ENCODE assay signal across 12 cellular contexts in the genomic region with DNA sequence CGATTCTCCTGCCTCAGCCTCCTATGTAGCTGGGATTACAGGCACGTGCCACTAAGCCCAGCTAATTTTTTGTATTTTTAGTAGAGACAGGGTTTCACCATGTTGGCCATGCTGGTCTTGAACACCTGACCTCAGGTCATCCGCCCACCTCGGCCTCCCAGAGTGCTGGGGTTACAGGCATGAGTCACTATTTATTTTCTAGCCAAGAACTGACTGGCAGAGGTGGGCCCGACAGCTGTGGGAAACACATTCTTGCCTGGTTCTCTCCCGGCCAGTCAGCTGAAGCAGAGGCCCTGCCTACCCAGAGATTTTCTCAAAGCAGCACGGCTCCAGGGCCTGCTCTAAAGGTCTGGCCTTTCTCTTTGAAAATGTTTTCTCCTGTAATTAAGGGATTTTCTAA.
DNase-seq lines count a peak whose midpoint lies in the region; ATAC-seq, FAIRE-seq and TF ChIP-seq lines count a peak whose summit lies in the region.
"Had no signal": no experiment of that assay in that cellular context is flagged by ENCODE, and none has a peak within 500 bp of the region (broad histone marks: within the 10 kb centered on the region; RNA-seq: fewer than 3 reads in every experiment).

No MANE protein-coding gene starts in this region.

- WGBS in HUES64, result 38% methylated on average over 7 of the region's 7 CpGs
- WGBS in HepG2 (ENCODE audit: low lambda C conversion rate), result 20% methylated on average over 7 of the region's 7 CpGs
- 27% methylated on average over 7 of the region's 7 CpGs for WGBS in smooth muscle cell (ENCODE audit: low lambda C conversion rate)

- H3K9ac ChIP-seq in HUES64 (ENCODE audit: low read depth, low read length) (no peak overlapping the region), colonic mucosa (ENCODE audit: low read depth in 2 of 2, low read length in 2 of 2) (peak overlapping the region; percentile 79 to 90), HepG2 (ENCODE audit: insufficient read depth, low read depth, low read length) (no peak overlapping the region), smooth muscle cell (ENCODE audit: low read depth) (no peak overlapping the region)

- H3K4me2 ChIP-seq in HepG2 (ENCODE audit: low read depth, low read length) (no peak overlapping the region), smooth muscle cell (peak overlapping the region; percentile 92)

- H3K36me3 ChIP-seq in HUES64 (ENCODE audit: insufficient read depth, low read length) (no peaks in the 10 kb centered on the region), colonic mucosa (no peaks in the 10 kb centered on the region), HepG2 (replicated peaks in 1 of 2; ENCODE audit: control insufficient read depth in 1 of 2, insufficient read depth in 2 of 2, low read length in 2 of 2) (no peaks in the 10 kb centered on the region), smooth muscle cell (ENCODE audit: low read depth) (no peaks in the 10 kb centered on the region), WERI-Rb-1 (no peaks in the 10 kb centered on the region)

- CTCF ChIA-PET in HepG2 (lab: Yijun Ruan, JAX; ENCODE audit: low intra/inter-chr PET ratio, low total read pairs), result interaction anchor here (1.2 kb wide), 1 partner anchor 127 kb away, joined by 3 read pairs; no protein-coding TSS in a partner anchor

- H3K27ac ChIP-seq in HUES64 (ENCODE audit: low read depth, low read length) (peak overlapping the region; percentile 87; the same call in 1 of the 2 replicates), colonic mucosa (no peak overlapping the region), HepG2 (ENCODE audit: extremely low read length, insufficient read depth, low read length) (no peak overlapping the region), smooth muscle cell (ENCODE audit: low read depth) (peak overlapping the region; percentile 69), WERI-Rb-1 (no peak overlapping the region)

- H3K79me2 ChIP-seq in HepG2 (ENCODE audit: insufficient read depth, low read length) (no peaks in the 10 kb centered on the region), smooth muscle cell (ENCODE audit: low read depth) (no peaks in the 10 kb centered on the region)

- H3K4me1 ChIP-seq in HUES64 (ENCODE audit: insufficient read depth, low read length) (peaks cover 14% of the 10 kb centered on the region), colonic mucosa (peaks cover 15% of the 10 kb centered on the region), HepG2 (ENCODE audit: insufficient read depth, low read length) (peaks cover 8% of the 10 kb centered on the region), smooth muscle cell (ENCODE audit: low read depth) (peaks cover 14% of the 10 kb centered on the region)

- no peak overlapping the region for H2AFZ ChIP-seq in HepG2 (ENCODE audit: low read length)
- H2AFZ ChIP-seq in smooth muscle cell (ENCODE audit: low read depth), result peak overlapping the region; percentile 96

- no peak for TF ChIP-seq POLR2A in HepG2 (IDR thresholded peaks at IDR 0.05; ENCODE audit: insufficient read depth in 1 of 2, low read depth in 2 of 2, low read length in 2 of 2)

- no peak for TF ChIP-seq CTCF in colonic mucosa (IDR thresholded peaks at IDR 0.05)
- TF ChIP-seq CTCF in HepG2 (CRISPR knock-in tag; IDR thresholded peaks at IDR 0.05), result no peak
- TF ChIP-seq CTCF in smooth muscle cell (IDR thresholded peaks at IDR 0.05; ENCODE audit: borderline replicate concordance, insufficient read depth, poor library complexity, severe bottlenecking), result no peak
- TF ChIP-seq CTCF in WERI-Rb-1 (IDR thresholded peaks at IDR 0.05; ENCODE audit: low read depth, low read length), result no peak

- intact Hi-C loops in colonic mucosa (cut with DNase I) (no loop called here), HepG2 (cut with micrococcal nuclease; ENCODE audit: unreplicated experiment) (no loop called here)

- H3F3A ChIP-seq in smooth muscle cell (ENCODE audit: low read depth), result peaks cover 11% of the 10 kb centered on the region

- no peak for FAIRE-seq in HepG2 (lab: Jason Lieb, UNC)

- H4K20me1 ChIP-seq in HepG2 (ENCODE audit: insufficient read depth, low read length) (no peaks in the 10 kb centered on the region), smooth muscle cell (ENCODE audit: low read depth) (no peaks in the 10 kb centered on the region)

- no TSS peak for BruUV-seq in HepG2 (replicated peaks; lab: Mats Ljungman, UMichigan)

- TF ChIP-seq EP300 in HepG2 (IDR thresholded peaks at IDR 0.05; ENCODE audit: low read depth in 2 of 2, low read length in 2 of 2) (no peak), HepG2 (CRISPR knock-in tag; IDR thresholded peaks at IDR 0.05; ENCODE audit: borderline replicate concordance) (no peak)

- in situ Hi-C loops in HepG2 (cut with HindIII; ENCODE audit: extremely low pct_ligation_motif_present, low pct_unique_long_range_greater_than_20kb), result no loop called here

- peak; percentile 27; the same call in 1 of the 3 replicates for ATAC-seq in HepG2
- ATAC-seq: naive thymus-derived CD4-positive, alpha-beta T cell had no signal

- POLR2A ChIA-PET in HepG2 (lab: Yijun Ruan, JAX), result no interaction called here

- no peaks in the 10 kb centered on the region for H3K9me3 ChIP-seq in HUES64 (ENCODE audit: insufficient read depth, low read depth, low read length)
- no peaks in the 10 kb centered on the region for H3K9me3 ChIP-seq in colonic mucosa
- H3K9me3 ChIP-seq in HepG2 (ENCODE audit: low read length), result no peaks in the 10 kb centered on the region
- no peaks in the 10 kb centered on the region for H3K9me3 ChIP-seq in smooth muscle cell (replicated peaks; ENCODE audit: low read depth)
- H3K9me3 ChIP-seq in WERI-Rb-1 (ENCODE audit: severe bottlenecking), result no peaks in the 10 kb centered on the region

- DNase-seq in colonic mucosa (no peak), HepG2 (ENCODE audit: low spot score) (peak; percentile 14), smooth muscle cell (lab: John Stamatoyannopoulos, UW; ENCODE audit: unreplicated experiment) (no peak), SIG-M5 treated with dmso at 0.1 percent for 504 hours (lab: John Stamatoyannopoulos, UW; ENCODE audit: unreplicated experiment) (no peak), WERI-Rb-1 (no peak)
- DNase-seq in stimulated activated CD4-positive, alpha-beta T cell treated with anti-CD3 and anti-CD28 coated beads, Interleukin-12 subunit alpha, Interleukin-12 subunit beta, amount 100 ng/mL, for 4 hours, result no peak
- no peak for DNase-seq in stimulated activated CD4-positive, alpha-beta T cell treated with anti-CD3 and anti-CD28 coated beads, Interleukin-2, amount 100 ng/mL, for 48 hours
- DNase-seq: activated T-cell treated with anti-CD3 and anti-CD28 coated beads, Interleukin-2, amount 50 U/mL, for 48 hours; DMS79; naive thymus-derived CD4-positive, alpha-beta T cell; SW 1271 had no signal

- H3K4me3 ChIP-seq in HUES64 (ENCODE audit: low read length) (peak overlapping the region; percentile 64), colonic mucosa (no peak overlapping the region), HepG2 (replicated peaks in 1 of 3; ENCODE audit: insufficient read depth in 1 of 3, low read depth in 2 of 3, low read length in 3 of 3) (no peak overlapping the region), smooth muscle cell (peak overlapping the region; percentile 62), WERI-Rb-1 (ENCODE audit: low read depth, low read length) (no peak overlapping the region)

- TF ChIP-seq RAD21 in HepG2 (CRISPR knock-in tag; IDR thresholded peaks at IDR 0.05), result no peak

- H3K27me3 ChIP-seq in HUES64 (ENCODE audit: insufficient read depth, low read length) (peaks cover 18% of the 10 kb centered on the region; the same call in 1 of the 2 replicates), colonic mucosa (peaks cover 5% of the 10 kb centered on the region), HepG2 (ENCODE audit: control insufficient read depth in 1 of 2, insufficient read depth in 2 of 2, low read length in 2 of 2) (peaks cover 7 to 34% of the 10 kb centered on the region in 2 experiments), smooth muscle cell (ENCODE audit: low read depth) (no peaks in the 10 kb centered on the region), WERI-Rb-1 (ENCODE audit: insufficient read depth, low read depth, severe bottlenecking) (no peaks in the 10 kb centered on the region)

TF ChIP-seq in HepG2, 621 proteins besides CTCF, POLR2A, EP300 and RAD21:
- TF ChIP-seq CREM (IDR thresholded peaks at IDR 0.05) (no peak), CREM (CRISPR knock-in tag; IDR thresholded peaks at IDR 0.05) (no peak), HNRNPK (IDR thresholded peaks at IDR 0.05; ENCODE audit: low read depth, low read length, poor library complexity, severe bottlenecking) (no peak), ZNF382 (CRISPR knock-in tag; IDR thresholded peaks at IDR 0.05; ENCODE audit: borderline replicate concordance) (no peak), ZNF749 (CRISPR knock-in tag; IDR thresholded peaks at IDR 0.05; ENCODE audit: borderline replicate concordance) (no peak), FOSL2 (CRISPR knock-in tag; IDR thresholded peaks at IDR 0.05) (peak; percentile 79)
- TF ChIP-seq, protein P1, sequence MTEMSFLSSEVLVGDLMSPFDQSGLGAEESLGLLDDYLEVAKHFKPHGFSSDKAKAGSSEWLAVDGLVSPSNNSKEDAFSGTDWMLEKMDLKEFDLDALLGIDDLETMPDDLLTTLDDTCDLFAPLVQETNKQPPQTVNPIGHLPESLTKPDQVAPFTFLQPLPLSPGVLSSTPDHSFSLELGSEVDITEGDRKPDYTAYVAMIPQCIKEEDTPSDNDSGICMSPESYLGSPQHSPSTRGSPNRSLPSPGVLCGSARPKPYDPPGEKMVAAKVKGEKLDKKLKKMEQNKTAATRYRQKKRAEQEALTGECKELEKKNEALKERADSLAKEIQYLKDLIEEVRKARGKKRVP (CRISPR knock-in tag; IDR thresholded peaks at IDR 0.05), result no peak
- TF ChIP-seq, protein P2, sequence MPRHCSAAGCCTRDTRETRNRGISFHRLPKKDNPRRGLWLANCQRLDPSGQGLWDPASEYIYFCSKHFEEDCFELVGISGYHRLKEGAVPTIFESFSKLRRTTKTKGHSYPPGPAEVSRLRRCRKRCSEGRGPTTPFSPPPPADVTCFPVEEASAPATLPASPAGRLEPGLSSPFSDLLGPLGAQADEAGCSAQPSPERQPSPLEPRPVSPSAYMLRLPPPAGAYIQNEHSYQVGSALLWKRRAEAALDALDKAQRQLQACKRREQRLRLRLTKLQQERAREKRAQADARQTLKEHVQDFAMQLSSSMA (CRISPR knock-in tag; IDR thresholded peaks at IDR 0.05), result no peak

Comparison
In these comparisons a context has a peak if more than half of its experiments do, and no peak if none do; other contexts are left out.
1. H3K27ac ChIP-seq: peak in HUES64 (single experiment) and smooth muscle cell (single experiment); none in colonic mucosa (single experiment), HepG2 (single experiment) and WERI-Rb-1 (single experiment).
2. H3K4me3 ChIP-seq: peak in HUES64 (single experiment) and smooth muscle cell (single experiment); none in colonic mucosa (single experiment), HepG2 (0 of 3) and WERI-Rb-1 (single experiment).
3. H3K9ac ChIP-seq: peak in colonic mucosa (2 of 2); none in HUES64 (single experiment), HepG2 (single experiment) and smooth muscle cell (single experiment).